Comparison of ENCODE assay signal across 20 cellular contexts in the genomic region with DNA sequence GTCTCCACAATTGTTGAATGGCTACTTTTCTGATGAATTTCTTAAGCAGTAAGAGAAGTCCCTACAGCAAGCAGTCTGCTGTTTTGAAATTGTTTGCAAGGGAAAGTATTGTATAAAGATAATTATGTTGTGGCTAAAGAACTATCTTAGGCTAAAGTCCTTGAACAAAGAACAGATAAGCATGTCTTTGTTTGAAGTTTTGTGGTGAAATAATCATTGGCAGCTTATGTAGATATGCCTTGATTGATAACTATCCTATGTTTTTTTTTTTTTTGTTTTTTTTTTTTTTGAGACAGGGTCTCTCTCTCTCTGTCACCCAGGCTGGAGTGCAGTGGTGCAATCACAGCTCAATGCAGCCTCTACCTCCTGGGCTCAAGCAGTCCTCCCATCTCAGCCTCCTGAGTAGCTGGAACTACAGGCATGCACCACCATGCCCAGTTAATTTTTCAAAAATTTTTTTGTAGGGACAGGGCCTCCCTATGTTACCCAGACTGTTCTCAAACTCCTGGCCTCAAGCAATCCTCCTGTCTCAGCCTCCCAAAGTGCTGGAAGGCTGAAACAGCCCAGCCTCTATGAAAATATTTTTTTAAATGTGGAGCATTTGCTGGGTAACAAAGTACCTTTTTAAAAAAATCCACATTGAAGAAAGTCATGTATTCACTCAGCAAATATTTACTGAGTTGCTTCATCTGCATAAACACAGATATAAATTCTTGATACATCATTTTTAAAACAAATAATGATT.
A peak's percentile ranks its signal among the peaks of the same experiment; 100 is the strongest.
DNase-seq lines count a peak whose midpoint lies in the region; ATAC-seq, FAIRE-seq and TF ChIP-seq lines count a peak whose summit lies in the region.
"Had no signal": no experiment of that assay in that cellular context is flagged by ENCODE, and none has a peak within 500 bp of the region (broad histone marks: within the 10 kb centered on the region; RNA-seq: fewer than 3 reads in every experiment).

No MANE protein-coding gene starts in this region.

- no peak overlapping the region for H2AFZ ChIP-seq in PC-3 (ENCODE audit: low read length)

- H3K27ac Mint-ChIP-seq in Caco-2 (ENCODE audit: unreplicated experiment), result peak overlapping the region; percentile 95
- H3K27ac Mint-ChIP-seq: CD4-positive, CD25-positive, alpha-beta regulatory T cell had no signal

- H3K9me3 Mint-ChIP-seq in Caco-2 (ENCODE audit: unreplicated experiment), result no peaks in the 10 kb centered on the region

- no peaks in the 10 kb centered on the region for H4K20me1 ChIP-seq in PC-3 (ENCODE audit: low read length)

- no peaks in the 10 kb centered on the region for H3F3A ChIP-seq in PC-3 (ENCODE audit: low read length, unreplicated experiment)

- peaks cover 10% of the 10 kb centered on the region for H3K4me1 Mint-ChIP-seq in Caco-2 (ENCODE audit: low read depth, unreplicated experiment)
- H3K4me1 Mint-ChIP-seq: CD4-positive, CD25-positive, alpha-beta regulatory T cell had no signal

- H3K4me1 ChIP-seq in Caco-2 (peaks cover 41% of the 10 kb centered on the region), PC-3 (ENCODE audit: insufficient read depth, low read length) (peaks cover 9% of the 10 kb centered on the region; the same call in 1 of the 2 replicates), small intestine (ENCODE audit: control insufficient read depth in 2 of 2, insufficient read depth in 1 of 2, low read depth in 1 of 2, low read length in 1 of 2) (no peaks in the 10 kb centered on the region)

- CTCF ChIA-PET in Caco-2 (lab: Charles Lee) (interaction anchor here (1.0 to 1.1 kb wide), 2 partner anchors 36 to 493 kb away, joined by 3 read pairs; no protein-coding TSS in a partner anchor), PC-3 (lab: Charles Lee) (no interaction called here)

- ATAC-seq in PC-3 (no peak), Right ventricle myocardium superior (ENCODE audit: poor library complexity) (no peak)

- intact Hi-C loops in Caco-2 (cut with micrococcal nuclease; ENCODE audit: unreplicated experiment) (loop anchor here (1.0 to 2.0 kb wide), 7 partner anchors 11 to 730 kb away; no protein-coding TSS in a partner anchor), PC-3 (cut with micrococcal nuclease) (no loop called here), Right ventricle myocardium superior (cut with DNase I) (no loop called here)

- H3K9me3 ChIP-seq in Caco-2, result no peaks in the 10 kb centered on the region
- no peaks in the 10 kb centered on the region for H3K9me3 ChIP-seq in PC-3 (ENCODE audit: low read length)
- no peaks in the 10 kb centered on the region for H3K9me3 ChIP-seq in small intestine (ENCODE audit: control insufficient read depth, low read depth)

- peak; percentile 64 to 65 for DNase-seq in Caco-2
- DNase-seq in PC-3, result peak; percentile 8
- peak; percentile 52 for DNase-seq in fibroblast of peridontal ligament (ENCODE audit: extremely low read depth)
- DNase-seq in small intestine, result peak; percentile 9
- DNase-seq in middle frontal gyrus (ENCODE audit: extremely low spot score, low spot score), result no peak
- DNase-seq in foreskin melanocyte, result no peak
- no peak for DNase-seq in Right ventricle myocardium superior
- DNase-seq: CD4-positive, CD25-positive, alpha-beta regulatory T cell; DMS 273 treated with DMSO at 0.1 percent for 48 hours; DMS79 treated with DMSO at 0.1 percent for 48 hours; Karpas-422; NCI-H1694 treated with DMSO at 0.1 percent for 48 hours; NCI-H2081 treated with DMSO at 0.1 percent for 48 hours; NCI-H2171 treated with DMSO at 0.1 percent for 48 hours; NCI-H524 treated with DMSO at 0.1 percent for 48 hours; OCI-M1; SHP77 had no signal

- H3K27me3 ChIP-seq in Caco-2 (replicated peaks; ENCODE audit: control insufficient read depth, insufficient read depth, low read length) (no peaks in the 10 kb centered on the region), PC-3 (ENCODE audit: low read length) (peaks cover 25% of the 10 kb centered on the region), small intestine (ENCODE audit: control insufficient read depth in 2 of 2, insufficient read depth in 2 of 2, low read length in 2 of 2) (no peaks in the 10 kb centered on the region)

- no peak for FAIRE-seq in small intestine (lab: Jason Lieb, UNC)
- FAIRE-seq: A204.1, H54, HTR-8/SVneo had no signal

- TF ChIP-seq CTCF in Caco-2 (IDR thresholded peaks at IDR 0.05; ENCODE audit: insufficient read depth in 1 of 2, low read depth in 1 of 2, low read length in 1 of 2, severe bottlenecking in 1 of 2, unreplicated experiment in 1 of 2), result no peak
- TF ChIP-seq CTCF in PC-3 (conservative IDR thresholded peaks at IDR 0.05; ENCODE audit: low read depth, low read length), result no peak

- no peak overlapping the region for H3K9ac ChIP-seq in PC-3 (ENCODE audit: low read length)

- H3K9me2 ChIP-seq in PC-3 (replicated peaks; ENCODE audit: low read length), result no peaks in the 10 kb centered on the region

- no peak overlapping the region for H3K4me2 ChIP-seq in PC-3 (ENCODE audit: low read length)

- peaks cover 4% of the 10 kb centered on the region for H3K36me3 Mint-ChIP-seq in Caco-2 (ENCODE audit: insufficient read depth, unreplicated experiment)
- H3K36me3 Mint-ChIP-seq: CD4-positive, CD25-positive, alpha-beta regulatory T cell had no signal

- no peak overlapping the region for H3K27ac ChIP-seq in PC-3 (ENCODE audit: low read length)
- H3K27ac ChIP-seq in small intestine (ENCODE audit: low read depth in 1 of 2, low read length in 1 of 2), result no peak overlapping the region

- POLR2A ChIA-PET in Caco-2 (lab: Charles Lee) (interaction anchor here (0.6 kb wide), 1 partner anchor 154 kb away, joined by 10 read pairs; no protein-coding TSS in a partner anchor), PC-3 (lab: Charles Lee; ENCODE audit: unreplicated experiment) (no interaction called here)

- no peaks in the 10 kb centered on the region for H3K27me3 Mint-ChIP-seq in Caco-2 (ENCODE audit: insufficient read depth, unreplicated experiment)

- H3K4me3 Mint-ChIP-seq in Caco-2 (ENCODE audit: unreplicated experiment), result peak overlapping the region; percentile 77
- H3K4me3 Mint-ChIP-seq: CD4-positive, CD25-positive, alpha-beta regulatory T cell had no signal

- H3K4me3 ChIP-seq in Caco-2 (ENCODE audit: low read depth, low read length) (no peak overlapping the region), PC-3 (ENCODE audit: low read length) (no peak overlapping the region), small intestine (ENCODE audit: low read depth in 1 of 2, low read length in 2 of 2) (no peak overlapping the region)

- H3K36me3 ChIP-seq in Caco-2 (ENCODE audit: control insufficient read depth, insufficient read depth, low read length) (no peaks in the 10 kb centered on the region), PC-3 (ENCODE audit: low read depth, low read length) (no peaks in the 10 kb centered on the region), small intestine (ENCODE audit: control insufficient read depth in 2 of 2, insufficient read depth in 2 of 2, low read length in 2 of 2) (no peaks in the 10 kb centered on the region)

- BruUV-seq in Caco-2 (replicated peaks; lab: Mats Ljungman, UMichigan) (no TSS peak), PC-3 (replicated peaks; lab: Mats Ljungman, UMichigan) (no TSS peak)

- H3K79me2 ChIP-seq in PC-3 (ENCODE audit: low read length), result no peaks in the 10 kb centered on the region

Comparison
In these comparisons a context has a peak if more than half of its experiments do, and no peak if none do; other contexts are left out.
1. DNase-seq: peak in Caco-2 (2 of 2), PC-3 (single experiment), fibroblast of peridontal ligament (single experiment) and small intestine (single experiment); none in middle frontal gyrus (single experiment), foreskin melanocyte (single experiment) and Right ventricle myocardium superior (single experiment).